ENCODE assay signal across 8 cellular contexts in genomic region chr2:58427572-58428285, GRCh38.
DNase-seq lines count a peak whose midpoint lies in the region; ATAC-seq and TF ChIP-seq lines count a peak whose summit lies in the region.

No MANE protein-coding gene starts in this region.

- peaks cover 0 to 10% (median 6%) of the 10 kb centered on the region in 10 experiments; a peak in 6 of 20 replicates for H3K4me1 ChIP-seq in BLaER1 treated with 17β-estradiol and CSF1 and Interleukin-3, amounts not matched to agents 10 nM and 100 nM
- peaks cover 0 to 17% (median 0%) of the 10 kb centered on the region in 4 donors for H3K4me1 ChIP-seq in Peyer's patch
- H3K4me1 ChIP-seq in endocrine pancreas (ENCODE audit: control insufficient read depth, insufficient read depth, low read length): peaks cover 7% of the 10 kb centered on the region
- peaks cover 9% of the 10 kb centered on the region for H3K4me1 ChIP-seq in mucosa of stomach (ENCODE audit: control insufficient read depth, insufficient read depth, low read length)

- peak overlapping the region in 9 of 11 experiments; percentile 35 to 65 (median 52); a peak in 14 of 22 replicates for H3K27ac ChIP-seq in BLaER1 treated with 17β-estradiol and CSF1 and Interleukin-3, amounts not matched to agents 10 nM and 100 nM
- no peak overlapping the region for H3K27ac ChIP-seq in Peyer's patch

- DNase-seq in Peyer's patch: peak in 1 of 3 donors; percentile 46

- ATAC-seq in GM21447 (IDR thresholded peaks at IDR 0.05; ENCODE audit: unreplicated experiment) (peak; percentile 11), GM19351 (IDR thresholded peaks at IDR 0.05; ENCODE audit: unreplicated experiment) (no peak), HG02588 (IDR thresholded peaks at IDR 0.05; ENCODE audit: unreplicated experiment) (no peak), GM18505 (IDR thresholded peaks at IDR 0.05; ENCODE audit: unreplicated experiment) (no peak)

- H4K20me1 ChIP-seq in BLaER1 treated with 17β-estradiol and CSF1 and Interleukin-3, amounts not matched to agents 10 nM and 100 nM: no peaks in the 10 kb centered on the region

- H3K4me2 ChIP-seq in BLaER1 treated with 17β-estradiol and CSF1 and Interleukin-3, amounts not matched to agents 10 nM and 100 nM: peak overlapping the region; percentile 62 to 83 (median 77)

- no peak for TF ChIP-seq CTCF in Peyer's patch (IDR thresholded peaks at IDR 0.05)

- H3K4me3 ChIP-seq in BLaER1 treated with 17β-estradiol and CSF1 and Interleukin-3, amounts not matched to agents 10 nM and 100 nM: peak overlapping the region; percentile 52 to 74 (median 64)
- H3K4me3 ChIP-seq in Peyer's patch: peak overlapping the region in 3 of 4 donors; percentile 20 to 46 (median 40)
- peak overlapping the region; percentile 52 for H3K4me3 ChIP-seq in endocrine pancreas (ENCODE audit: control insufficient read depth, insufficient read depth, low read length)
- no peak overlapping the region for H3K4me3 ChIP-seq in mucosa of stomach (ENCODE audit: low read length)

- H3K27me3 ChIP-seq in BLaER1 treated with 17β-estradiol and CSF1 and Interleukin-3, amounts not matched to agents 10 nM and 100 nM: no peaks in the 10 kb centered on the region
- H3K27me3 ChIP-seq in Peyer's patch: no peaks in the 10 kb centered on the region
- no peaks in the 10 kb centered on the region for H3K27me3 ChIP-seq in endocrine pancreas (ENCODE audit: control insufficient read depth, insufficient read depth, low read length)
- H3K27me3 ChIP-seq in mucosa of stomach (ENCODE audit: control insufficient read depth, insufficient read depth, low read length): peaks cover 10% of the 10 kb centered on the region

- peak overlapping the region in 10 of 11 experiments; percentile 50 to 75 (median 70); a peak in 19 of 22 replicates for H3K9ac ChIP-seq in BLaER1 treated with 17β-estradiol and CSF1 and Interleukin-3, amounts not matched to agents 10 nM and 100 nM
- peak overlapping the region; percentile 49 for H3K9ac ChIP-seq in endocrine pancreas (ENCODE audit: control insufficient read depth, insufficient read depth, low read length)
- peak overlapping the region; percentile 37 for H3K9ac ChIP-seq in mucosa of stomach (ENCODE audit: low read length)

- H3K36me3 ChIP-seq in BLaER1 treated with 17β-estradiol and CSF1 and Interleukin-3, amounts not matched to agents 10 nM and 100 nM: no peaks in the 10 kb centered on the region
- H3K36me3 ChIP-seq in Peyer's patch (no peaks in the 10 kb centered on the region), endocrine pancreas (ENCODE audit: control insufficient read depth, insufficient read depth, low read length) (no peaks in the 10 kb centered on the region), mucosa of stomach (ENCODE audit: control insufficient read depth, insufficient read depth, low read length) (no peaks in the 10 kb centered on the region)

- TF ChIP-seq POLR2A in Peyer's patch (IDR thresholded peaks at IDR 0.05): no peak
- no peak for TF ChIP-seq POLR2A in GM18505 (IDR thresholded peaks at IDR 0.05; ENCODE audit: borderline replicate concordance, extremely low read depth, insufficient read depth, insufficient read length)

- peaks cover 0 to 7% (median 0%) of the 10 kb centered on the region in 11 experiments; a peak in 4 of 22 replicates for H3K9me3 ChIP-seq in BLaER1 treated with 17β-estradiol and CSF1 and Interleukin-3, amounts not matched to agents 10 nM and 100 nM (replicated peaks in 1 of 11)
- H3K9me3 ChIP-seq in Peyer's patch (no peaks in the 10 kb centered on the region), endocrine pancreas (ENCODE audit: control insufficient read depth, low read length) (no peaks in the 10 kb centered on the region), mucosa of stomach (ENCODE audit: control insufficient read depth, low read length) (no peaks in the 10 kb centered on the region)

Comparison
In these comparisons a context has a peak if more than half of its experiments do, and no peak if none do; other contexts are left out.
1. H3K27ac ChIP-seq: peak in BLaER1 treated with 17β-estradiol and CSF1 and Interleukin-3, amounts not matched to agents 10 nM and 100 nM (9 of 11); none in Peyer's patch (0 of 4).
2. Peak in every context shown above with its lines, with median percentiles within 50 percentile points of each other: H3K9ac ChIP-seq.